Comparison of ENCODE assay signal across 19 cellular contexts in genomic region chr7:112163021-112163310, GRCh38. TPM values are rescaled to one million over a fixed set of nuclear protein-coding genes. Genes with fewer than 3 reads are reported as not detected.
A peak's percentile ranks its signal among the peaks of the same experiment; 100 is the strongest.
DNase-seq lines count a peak whose midpoint lies in the region; ATAC-seq and TF ChIP-seq lines count a peak whose summit lies in the region.
"Had no signal": no experiment of that assay in that cellular context is flagged by ENCODE, and none has a peak within 500 bp of the region (broad histone marks: within the 10 kb centered on the region; RNA-seq: fewer than 3 reads in every experiment).

No MANE protein-coding gene starts in this region.

- H3K79me2 ChIP-seq in hepatocyte: peaks cover 29% of the 10 kb centered on the region

- peak overlapping the region; percentile 60 to 93 (median 70) for H3K27ac Mint-ChIP-seq in nephron
- H3K27ac Mint-ChIP-seq in T-helper 17 cell: no peak overlapping the region
- no peak overlapping the region for H3K27ac Mint-ChIP-seq in CD14-positive monocyte
- H3K27ac Mint-ChIP-seq: activated CD4-positive, alpha-beta memory T cell treated with anti-CD3 and anti-CD28 coated beads for 36 hours; activated naive CD4-positive, alpha-beta T cell treated with anti-CD3 and anti-CD28 coated beads, Interleukin-2, amount 50 U/mL, for 72 hours; activated T-cell treated with anti-CD3 and anti-CD28 coated beads, Interleukin-2, amount 50 U/mL, for 24 hours; CD4-positive, CD25-positive, alpha-beta regulatory T cell; T-cell had no signal

- TF ChIP-seq CTCF in left ventricle myocardium inferior (IDR thresholded peaks at IDR 0.05; ENCODE audit: borderline replicate concordance): no peak
- no peak for TF ChIP-seq CTCF in hepatocyte (IDR thresholded peaks at IDR 0.05; ENCODE audit: poor library complexity)
- no peak for TF ChIP-seq CTCF in nephron (IDR thresholded peaks at IDR 0.05; ENCODE audit: unreplicated experiment in 3 of 3)
- no peak for TF ChIP-seq CTCF in CD14-positive monocyte (IDR thresholded peaks at IDR 0.05)

- DNase-seq in left ventricle myocardium inferior (no peak), left ventricle myocardium superior (no peak), hepatocyte (ENCODE audit: low spot score) (no peak), NCI-H2107 (lab: John Stamatoyannopoulos, UW) (no peak), middle frontal gyrus (ENCODE audit: extremely low spot score, low spot score) (no peak), T-helper 17 cell (no peak), CD14-positive monocyte (ENCODE audit: low spot score) (no peak)
- DNase-seq: activated CD4-positive, alpha-beta memory T cell treated with anti-CD3 and anti-CD28 coated beads for 36 hours; activated T-cell treated with anti-CD3 and anti-CD28 coated beads, Interleukin-2, amount 50 U/mL, for 24 hours; CD4-positive, CD25-positive, alpha-beta regulatory T cell; islet precursor cell; small intestine; stimulated activated CD4-positive, alpha-beta T cell treated with anti-CD3 and anti-CD28 coated beads, Interleukin-4, amount 100 ng/mL, for 4 hours; stimulated activated CD8-positive, alpha-beta memory T cell treated with anti-CD3 and anti-CD28 coated beads, Interleukin-4, amount 100 ng/mL, for 48 hours; T-cell; WERI-Rb-1 had no signal

- H3K36me3 ChIP-seq in left ventricle myocardium inferior (no peaks in the 10 kb centered on the region), hepatocyte (replicated peaks; ENCODE audit: insufficient read depth, low read depth) (no peaks in the 10 kb centered on the region)
- H3K36me3 ChIP-seq: WERI-Rb-1 had no signal

- peaks cover 2% of the 10 kb centered on the region for H4K20me1 ChIP-seq in hepatocyte (ENCODE audit: insufficient read depth, poor library complexity, severe bottlenecking)

- H3K9me2 ChIP-seq in hepatocyte (replicated peaks; ENCODE audit: insufficient read depth): no peaks in the 10 kb centered on the region

- no peak overlapping the region for H2AFZ ChIP-seq in hepatocyte

- 51% methylated on average over 2 of the region's 2 CpGs for WGBS in hepatocyte (ENCODE audit: low lambda C conversion rate, missing lambda C conversion rate)

- H3K4me1 ChIP-seq in left ventricle myocardium inferior (peaks cover 76% of the 10 kb centered on the region), hepatocyte (ENCODE audit: insufficient read depth) (peaks cover 34% of the 10 kb centered on the region)

- H3K4me3 Mint-ChIP-seq in nephron (no peak overlapping the region), T-helper 17 cell (no peak overlapping the region), CD14-positive monocyte (no peak overlapping the region)
- H3K4me3 Mint-ChIP-seq: activated CD4-positive, alpha-beta memory T cell treated with anti-CD3 and anti-CD28 coated beads for 36 hours; activated T-cell treated with anti-CD3 and anti-CD28 coated beads, Interleukin-2, amount 50 U/mL, for 24 hours; CD4-positive, CD25-positive, alpha-beta regulatory T cell; T-cell had no signal

- intact Hi-C loops in left ventricle myocardium inferior (cut with micrococcal nuclease) (no loop called here), left ventricle myocardium superior (cut with micrococcal nuclease) (no loop called here), CD14-positive monocyte (cut with micrococcal nuclease) (no loop called here)

- H3K27me3 ChIP-seq in left ventricle myocardium inferior (ENCODE audit: low read depth): no peaks in the 10 kb centered on the region
- no peaks in the 10 kb centered on the region for H3K27me3 ChIP-seq in hepatocyte

- H3K9me3 ChIP-seq in left ventricle myocardium inferior (replicated peaks) (no peaks in the 10 kb centered on the region), hepatocyte (ENCODE audit: low read depth) (no peaks in the 10 kb centered on the region), T-helper 17 cell (ENCODE audit: control insufficient read depth, low read length, poor library complexity, severe bottlenecking) (no peaks in the 10 kb centered on the region)

- no peaks in the 10 kb centered on the region for H3K27me3 Mint-ChIP-seq in nephron (ENCODE audit: low read depth)
- H3K27me3 Mint-ChIP-seq in T-helper 17 cell: peaks cover 17% of the 10 kb centered on the region
- H3K27me3 Mint-ChIP-seq in CD14-positive monocyte (ENCODE audit: low read depth in 3 of 3): peaks cover 0 to 2% (median 1%) of the 10 kb centered on the region in 3 donors
- H3K27me3 Mint-ChIP-seq: CD4-positive, CD25-positive, alpha-beta regulatory T cell had no signal

- H3K27ac ChIP-seq in left ventricle myocardium inferior (replicated peaks): peak overlapping the region; percentile 42
- H3K27ac ChIP-seq in hepatocyte: peak overlapping the region; percentile 45
- H3K27ac ChIP-seq: WERI-Rb-1 had no signal

- H3K4me3 ChIP-seq in left ventricle myocardium inferior: no peak overlapping the region
- no peak overlapping the region for H3K4me3 ChIP-seq in hepatocyte

- peak overlapping the region; percentile 36 for H3K4me2 ChIP-seq in hepatocyte

- H3K36me3 Mint-ChIP-seq in nephron (ENCODE audit: low read depth) (no peaks in the 10 kb centered on the region), T-helper 17 cell (ENCODE audit: low read depth) (no peaks in the 10 kb centered on the region), CD14-positive monocyte (peaks cover 0 to 1% of the 10 kb centered on the region in 2 donors)
- H3K36me3 Mint-ChIP-seq: activated CD4-positive, alpha-beta memory T cell treated with anti-CD3 and anti-CD28 coated beads for 36 hours; activated naive CD4-positive, alpha-beta T cell treated with anti-CD3 and anti-CD28 coated beads, Interleukin-2, amount 50 U/mL, for 72 hours; CD4-positive, CD25-positive, alpha-beta regulatory T cell; T-cell had no signal

- ATAC-seq in left ventricle myocardium superior (no peak), T-helper 17 cell (no peak)
- ATAC-seq: activated naive CD4-positive, alpha-beta T cell treated with anti-CD3 and anti-CD28 coated beads, Interleukin-2, amount 50 U/mL, for 72 hours; HCT116; T-cell had no signal

- H3K9me3 Mint-ChIP-seq in nephron (no peaks in the 10 kb centered on the region), CD14-positive monocyte (no peaks in the 10 kb centered on the region)
- H3K9me3 Mint-ChIP-seq: activated CD4-positive, alpha-beta memory T cell treated with anti-CD3 and anti-CD28 coated beads for 36 hours; activated naive CD4-positive, alpha-beta T cell treated with anti-CD3 and anti-CD28 coated beads, Interleukin-2, amount 50 U/mL, for 72 hours; activated T-cell treated with anti-CD3 and anti-CD28 coated beads, Interleukin-2, amount 50 U/mL, for 24 hours; T-cell had no signal

- peaks cover 36% of the 10 kb centered on the region for H3K4me1 Mint-ChIP-seq in nephron
- no peaks in the 10 kb centered on the region for H3K4me1 Mint-ChIP-seq in T-helper 17 cell
- H3K4me1 Mint-ChIP-seq in CD14-positive monocyte: peaks cover 10% of the 10 kb centered on the region
- H3K4me1 Mint-ChIP-seq: CD4-positive, CD25-positive, alpha-beta regulatory T cell; T-cell had no signal

RNA-seq across cellular contexts. Expression of gene DOCK4, which starts 43.2 kb away (rescaled TPM):
- 15.2 TPM for total RNA-seq in left ventricle myocardium inferior
- total RNA-seq in left ventricle myocardium superior: 13.9 TPM
- 22.8 and 22.9 TPM in 2 replicates for total RNA-seq in hepatocyte
- 4.4 and 6.0 TPM in 2 replicates for polyA plus RNA-seq in hepatocyte
- total RNA-seq in T-helper 17 cell: under 1 TPM; 0.18 to 0.57 TPM
- 1 to 10 TPM; 1.3 to 2.7 TPM for polyA plus RNA-seq in CD14-positive monocyte
- polyA plus RNA-seq: CD4-positive, CD25-positive, alpha-beta regulatory T cell had no signal

RNA-seq across cellular contexts. Expression of gene ZNF277, which starts 43.5 kb away (rescaled TPM):
- total RNA-seq in left ventricle myocardium inferior (14.6 TPM), left ventricle myocardium superior (17.0 TPM), hepatocyte (34.6 and 45.8 TPM in 2 replicates), T-helper 17 cell (10 to 100 TPM; 25.7 to 28.8 TPM)
- polyA plus RNA-seq in hepatocyte (10.0 and 13.4 TPM in 2 replicates), CD14-positive monocyte (10 to 100 TPM; 17.5 to 20.7 TPM)

Comparison
In these comparisons a context has a peak if more than half of its experiments do, and no peak if none do; other contexts are left out.
1. H3K27ac Mint-ChIP-seq: peak in nephron (3 of 3); none in T-helper 17 cell (single experiment) and CD14-positive monocyte (0 of 7).